In genomic region chr7:45081670-45081974, GRCh38 we compare ENCODE assay signal across 19 cellular contexts.
"Had no signal": no experiment of that assay in that cellular context is flagged by ENCODE, and none has a peak within 500 bp of the region (broad histone marks: within the 10 kb centered on the region; RNA-seq: fewer than 3 reads in every experiment).

No MANE protein-coding gene starts in this region.

- H3K36me3 ChIP-seq: cardiac muscle cell had no signal

- H3K36me3 Mint-ChIP-seq: activated CD8-positive, alpha-beta memory T cell treated with anti-CD3 and anti-CD28 coated beads, Interleukin-2, amount 10 ng/mL, durations not matched to agents 7 days and 5 days; activated naive CD4-positive, alpha-beta T cell treated with anti-CD3 and anti-CD28 coated beads, Interleukin-2, amount 50 U/mL, for 24 hours; type B pancreatic cell had no signal

- H3K27me3 ChIP-seq: cardiac muscle cell, foreskin keratinocyte, suprapubic skin had no signal

- H3K9me3 Mint-ChIP-seq: activated CD4-positive, alpha-beta memory T cell treated with anti-CD3 and anti-CD28 coated beads, Interleukin-2, amount 10 ng/mL, durations not matched to agents 7 days and 5 days; activated naive CD4-positive, alpha-beta T cell treated with anti-CD3 and anti-CD28 coated beads, Interleukin-2, amount 50 U/mL, for 24 hours; activated T-helper 2 cell treated with anti-CD3 and anti-CD28 coated beads, Interferon-gamma antibody, Interleukin-2, Interleukin-4, amounts not matched to agents 10 μg/mL and 5 μg/mL and 100 μg/mL, durations not matched to agents 14 hours and 24 hours and 36 hours; endodermal cell; mesothelial cell of epicardium; nephron; stimulated activated naive CD8-positive, alpha-beta T cell treated with anti-CD3 and anti-CD28 coated beads, Interleukin-15, Interleukin-2, amounts not matched to agents 100 ng/mL and 50 ng/mL, for 24 hours; type B pancreatic cell had no signal

- H3K27ac ChIP-seq: cardiac muscle cell, epithelial cell of prostate, foreskin keratinocyte, suprapubic skin had no signal

- H3K4me1 ChIP-seq: foreskin keratinocyte, suprapubic skin had no signal

- H3K4me3 Mint-ChIP-seq: activated CD4-positive, alpha-beta memory T cell treated with anti-CD3 and anti-CD28 coated beads, Interleukin-2, amount 10 ng/mL, durations not matched to agents 7 days and 5 days; activated CD8-positive, alpha-beta memory T cell treated with anti-CD3 and anti-CD28 coated beads, Interleukin-2, amount 10 ng/mL, durations not matched to agents 7 days and 5 days; activated naive CD4-positive, alpha-beta T cell treated with anti-CD3 and anti-CD28 coated beads, Interleukin-2, amount 50 U/mL, for 24 hours; endodermal cell; mesothelial cell of epicardium; nephron; stimulated activated naive CD8-positive, alpha-beta T cell treated with anti-CD3 and anti-CD28 coated beads, Interleukin-15, Interleukin-2, amounts not matched to agents 100 ng/mL and 50 ng/mL, for 24 hours; type B pancreatic cell had no signal

- H3K9me3 ChIP-seq: suprapubic skin had no signal

- H3K4me1 Mint-ChIP-seq: activated CD8-positive, alpha-beta memory T cell treated with anti-CD3 and anti-CD28 coated beads, Interleukin-2, amount 10 ng/mL, durations not matched to agents 7 days and 5 days; activated naive CD4-positive, alpha-beta T cell treated with anti-CD3 and anti-CD28 coated beads, Interleukin-2, amount 50 U/mL, for 24 hours; endodermal cell; nephron had no signal

- H3K27ac Mint-ChIP-seq: activated CD4-positive, alpha-beta memory T cell treated with anti-CD3 and anti-CD28 coated beads, Interleukin-2, amount 10 ng/mL, durations not matched to agents 7 days and 5 days; activated CD8-positive, alpha-beta memory T cell treated with anti-CD3 and anti-CD28 coated beads, Interleukin-2, amount 10 ng/mL, durations not matched to agents 7 days and 5 days; activated naive CD4-positive, alpha-beta T cell treated with anti-CD3 and anti-CD28 coated beads, Interleukin-2, amount 50 U/mL, for 24 hours; activated T-helper 2 cell treated with anti-CD3 and anti-CD28 coated beads, Interferon-gamma antibody, Interleukin-2, Interleukin-4, amounts not matched to agents 10 μg/mL and 5 μg/mL and 100 μg/mL, durations not matched to agents 14 hours and 24 hours and 36 hours; endodermal cell; mesothelial cell of epicardium; nephron; stimulated activated naive CD8-positive, alpha-beta T cell treated with anti-CD3 and anti-CD28 coated beads, Interleukin-15, Interleukin-2, amounts not matched to agents 100 ng/mL and 50 ng/mL, for 24 hours; type B pancreatic cell had no signal

- DNase-seq: activated CD4-positive, alpha-beta memory T cell treated with anti-CD3 and anti-CD28 coated beads, Interleukin-2, amount 10 ng/mL, durations not matched to agents 7 days and 5 days; activated CD4-positive, alpha-beta T cell treated with anti-CD3 and anti-CD28 coated beads for 4 hours; activated CD8-positive, alpha-beta memory T cell treated with anti-CD3 and anti-CD28 coated beads, Interleukin-2, amount 10 ng/mL, durations not matched to agents 7 days and 5 days; endodermal cell; foreskin keratinocyte; glutamatergic neuron; hippocampal formation; stimulated activated CD4-positive, alpha-beta T cell treated with anti-CD3 and anti-CD28 coated beads, Interleukin-2, amount 100 ng/mL, for 24 hours; SW 1271; T-helper 2 cell had no signal

- H3K4me3 ChIP-seq: cardiac muscle cell, suprapubic skin had no signal

- ATAC-seq: activated CD8-positive, alpha-beta memory T cell treated with anti-CD3 and anti-CD28 coated beads, Interleukin-2, amount 10 ng/mL, durations not matched to agents 7 days and 5 days; foreskin keratinocyte had no signal
